1 cellular context compared by ENCODE assay signal in the genomic region with DNA sequence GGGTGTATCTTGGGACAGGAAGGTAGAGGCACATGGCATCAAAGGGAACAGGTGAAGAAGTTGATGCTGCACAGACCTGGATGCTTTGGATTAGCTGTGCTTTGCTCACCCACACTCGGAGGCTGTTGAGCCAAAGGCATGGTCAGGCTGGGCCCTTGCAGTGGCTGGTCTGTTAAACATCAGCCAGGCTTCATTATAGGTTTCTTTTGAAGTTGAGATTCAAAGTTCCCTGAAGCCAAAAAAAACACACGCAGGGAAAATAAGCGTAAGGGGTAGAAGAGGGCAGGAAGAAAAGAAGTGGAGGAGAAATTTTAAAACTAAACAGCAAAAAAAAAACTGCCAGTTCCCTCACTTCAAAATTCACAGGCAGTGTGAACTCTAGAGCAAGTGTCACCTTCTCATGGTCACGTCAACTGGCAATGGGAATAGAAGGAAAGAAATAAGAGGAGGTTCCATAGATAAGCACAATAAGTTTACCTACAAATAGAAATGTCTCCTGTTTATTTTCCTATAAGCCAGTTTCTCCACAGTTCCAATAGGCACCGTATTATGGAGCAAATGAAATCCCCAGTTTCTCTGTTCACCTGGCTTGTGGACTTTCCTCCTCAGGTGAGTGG.
A peak's percentile ranks its signal among the peaks of the same experiment; 100 is the strongest.
TF ChIP-seq lines count a peak whose summit lies in the region.

No MANE protein-coding gene starts in this region.

TF ChIP-seq in HepG2, 621 proteins besides CTCF, POLR2A, EP300 and RAD21 (continued from another document):
- TF ChIP-seq, protein P1, sequence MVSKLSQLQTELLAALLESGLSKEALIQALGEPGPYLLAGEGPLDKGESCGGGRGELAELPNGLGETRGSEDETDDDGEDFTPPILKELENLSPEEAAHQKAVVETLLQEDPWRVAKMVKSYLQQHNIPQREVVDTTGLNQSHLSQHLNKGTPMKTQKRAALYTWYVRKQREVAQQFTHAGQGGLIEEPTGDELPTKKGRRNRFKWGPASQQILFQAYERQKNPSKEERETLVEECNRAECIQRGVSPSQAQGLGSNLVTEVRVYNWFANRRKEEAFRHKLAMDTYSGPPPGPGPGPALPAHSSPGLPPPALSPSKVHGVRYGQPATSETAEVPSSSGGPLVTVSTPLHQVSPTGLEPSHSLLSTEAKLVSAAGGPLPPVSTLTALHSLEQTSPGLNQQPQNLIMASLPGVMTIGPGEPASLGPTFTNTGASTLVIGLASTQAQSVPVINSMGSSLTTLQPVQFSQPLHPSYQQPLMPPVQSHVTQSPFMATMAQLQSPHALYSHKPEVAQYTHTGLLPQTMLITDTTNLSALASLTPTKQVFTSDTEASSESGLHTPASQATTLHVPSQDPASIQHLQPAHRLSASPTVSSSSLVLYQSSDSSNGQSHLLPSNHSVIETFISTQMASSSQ (IDR thresholded peaks at IDR 0.05; ENCODE audit: low read depth), result peak; percentile 39; the same call in 1 of the 2 replicates
- TF ChIP-seq, protein P1 (CRISPR knock-in tag; IDR thresholded peaks at IDR 0.05; ENCODE audit: borderline replicate concordance), result no peak
- TF ChIP-seq HNF4A (CRISPR knock-in tag; IDR thresholded peaks at IDR 0.05) (peak; percentile 4; the same call in 1 of the 2 replicates), ZNF530 (CRISPR knock-in tag; IDR thresholded peaks at IDR 0.05; ENCODE audit: low read depth) (no peak), ZNF598 (CRISPR knock-in tag; IDR thresholded peaks at IDR 0.05; ENCODE audit: borderline replicate concordance) (no peak), SYNCRIP (IDR thresholded peaks at IDR 0.05; ENCODE audit: insufficient read depth, low read depth, low read length) (no peak), FLYWCH1 (CRISPR knock-in tag; IDR thresholded peaks at IDR 0.05) (no peak)
